8 cellular contexts compared by ENCODE assay signal in the genomic region with DNA sequence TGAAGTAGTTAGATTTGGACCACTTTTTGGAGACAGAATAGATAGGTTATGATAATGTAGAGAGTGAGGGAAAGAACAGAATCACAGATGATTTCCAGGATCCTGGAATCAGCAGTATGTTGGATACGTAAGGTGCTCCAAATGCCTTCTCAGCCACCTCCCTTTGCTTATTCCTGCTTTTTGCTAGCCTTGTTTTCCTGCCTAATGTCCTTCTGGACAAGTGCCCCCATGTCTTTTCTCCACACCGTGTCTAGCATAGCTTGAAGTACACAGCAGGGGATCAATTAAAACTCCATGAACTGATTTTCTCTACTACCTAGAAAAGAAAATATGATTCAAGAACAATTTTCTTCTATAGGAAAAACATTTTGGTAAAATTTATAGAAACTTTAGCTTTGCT.
"Had no signal": no experiment of that assay in that cellular context is flagged by ENCODE, and none has a peak within 500 bp of the region (broad histone marks: within the 10 kb centered on the region; RNA-seq: fewer than 3 reads in every experiment).

No MANE protein-coding gene starts in this region.

- ATAC-seq: HCT116, K562 had no signal

- DNase-seq: GM23248, GOT3, H7, HFFc6, IMR-90, KG1 had no signal
